Comparison of ENCODE assay signal across 7 cellular contexts in the genomic region with DNA sequence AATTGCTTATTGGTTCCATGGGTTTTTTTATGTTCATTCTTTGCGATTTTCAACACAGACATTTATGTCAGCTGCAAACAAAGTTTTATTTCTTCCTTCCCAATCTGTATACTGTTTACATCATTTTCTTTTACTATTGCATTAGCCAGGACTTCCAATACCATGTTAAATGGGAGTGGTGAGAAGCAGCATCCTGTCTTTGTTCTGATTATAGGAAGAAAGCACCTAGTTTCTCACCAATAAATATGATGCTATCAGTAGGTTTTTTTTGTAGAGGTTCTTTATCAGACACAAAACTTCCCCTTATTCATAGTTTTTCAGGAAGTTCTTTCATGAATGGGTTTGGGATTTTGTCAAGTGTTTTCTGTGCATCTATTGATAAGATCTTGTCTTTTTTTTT. TPM values are rescaled to one million over a fixed set of nuclear protein-coding genes. Genes with fewer than 3 reads are reported as not detected.
"Had no signal": no experiment of that assay in that cellular context is flagged by ENCODE, and none has a peak within 500 bp of the region (broad histone marks: within the 10 kb centered on the region; RNA-seq: fewer than 3 reads in every experiment).

No MANE protein-coding gene starts in this region.

- DNase-seq: H9, HCEC 1CT, IMR-90 had no signal

- H3K27ac Mint-ChIP-seq: GM23338 had no signal

- H3K4me3 Mint-ChIP-seq: GM23338, H9 had no signal

- H3K9me3 Mint-ChIP-seq: GM23338, H9 had no signal

- ATAC-seq: GM23338, K562 had no signal

RNA-seq across cellular contexts. Expression of gene OR8B8, which starts 28.0 kb away (rescaled TPM):
- total RNA-seq: GM23338, H1, H9, HT-29, IMR-90, K562 had no signal

RNA-seq across cellular contexts. Expression of gene OR8B4, which starts 48.8 kb away (rescaled TPM):
- total RNA-seq: GM23338, H1, H9, HT-29, IMR-90, K562 had no signal
